ENCODE assay signal across 9 cellular contexts in genomic region chr12:101570022-101570421, GRCh38. TPM values are rescaled to one million over a fixed set of nuclear protein-coding genes. Genes with fewer than 3 reads are reported as not detected.
DNase-seq lines count a peak whose midpoint lies in the region; ATAC-seq, FAIRE-seq and TF ChIP-seq lines count a peak whose summit lies in the region.
"Had no signal": no experiment of that assay in that cellular context is flagged by ENCODE, and none has a peak within 500 bp of the region (broad histone marks: within the 10 kb centered on the region; RNA-seq: fewer than 3 reads in every experiment).

No MANE protein-coding gene starts in this region.

- H3K27ac ChIP-seq in C4-2B (no peak overlapping the region), kidney (ENCODE audit: low read depth in 2 of 2, low read length in 2 of 2) (no peak overlapping the region)
- H3K27ac ChIP-seq: epithelial cell of prostate had no signal

- TF ChIP-seq CTCF in C4-2B (conservative IDR thresholded peaks at IDR 0.05): peak; percentile 56
- peak; percentile 26 for TF ChIP-seq CTCF in kidney (IDR thresholded peaks at IDR 0.05; ENCODE audit: borderline replicate concordance, extremely low read depth, insufficient read depth)

- DNase-seq in Kasumi-1 (lab: John Stamatoyannopoulos, UW) (peak; percentile 45 to 61), adipocyte (ENCODE audit: low read depth) (peak; percentile 68), kidney (no peak)
- no peak for DNase-seq in NK-92 treated with Interleukin-12 subunit alpha and Interleukin-12 subunit beta, amount 100 ng/mL, for 24 hours (lab: John Stamatoyannopoulos, UW)

- no peak for ATAC-seq in HG02885 (IDR thresholded peaks at IDR 0.05; ENCODE audit: poor library complexity, unreplicated experiment)
- ATAC-seq in HG03097 (IDR thresholded peaks at IDR 0.05; ENCODE audit: low FRiP score, unreplicated experiment): no peak
- ATAC-seq in HG02981 (IDR thresholded peaks at IDR 0.05; ENCODE audit: unreplicated experiment): no peak

- FAIRE-seq in kidney (lab: Jason Lieb, UNC): peak; percentile 32

- H3K36me3 ChIP-seq in adipocyte (ENCODE audit: control insufficient read depth, insufficient read depth, low read length, severe bottlenecking) (no peaks in the 10 kb centered on the region), kidney (ENCODE audit: control insufficient read depth in 1 of 2, insufficient read depth in 2 of 2, low read length in 2 of 2) (no peaks in the 10 kb centered on the region)

- intact Hi-C loops in kidney (cut with DNase I): no loop called here

- H3K27me3 ChIP-seq in adipocyte (replicated peaks; ENCODE audit: control insufficient read depth, insufficient read depth, low read length): peaks cover 19% of the 10 kb centered on the region

- H3K9ac ChIP-seq in adipocyte (ENCODE audit: low read length) (no peak overlapping the region), kidney (ENCODE audit: low read length in 2 of 2) (no peak overlapping the region)

- H3K9me3 ChIP-seq in adipocyte (ENCODE audit: control insufficient read depth, low read length) (peaks cover 3% of the 10 kb centered on the region), kidney (ENCODE audit: control insufficient read depth in 1 of 2, low read length in 2 of 2) (no peaks in the 10 kb centered on the region)

- no peak overlapping the region for H3K4me3 ChIP-seq in adipocyte (ENCODE audit: low read length)
- H3K4me3 ChIP-seq in kidney (ENCODE audit: low read length in 2 of 2): no peak overlapping the region

- H3K4me1 ChIP-seq in adipocyte (ENCODE audit: control insufficient read depth, insufficient read depth, low read length): no peaks in the 10 kb centered on the region
- no peaks in the 10 kb centered on the region for H3K4me1 ChIP-seq in kidney (ENCODE audit: control insufficient read depth in 1 of 2, insufficient read depth in 1 of 2, low read depth in 1 of 2, low read length in 2 of 2)

RNA-seq across cellular contexts. Expression of gene MYBPC1, which starts 24.7 kb away (rescaled TPM):
- not detected for total RNA-seq in kidney
- polyA plus RNA-seq in kidney (ENCODE audit: insufficient read depth, low read depth, low replicate concordance): not detected

Comparison
In these comparisons a context has a peak if more than half of its experiments do, and no peak if none do; other contexts are left out.
1. DNase-seq: peak in Kasumi-1 (2 of 2) and adipocyte (single experiment); none in kidney (single experiment) and NK-92 treated with Interleukin-12 subunit alpha and Interleukin-12 subunit beta, amount 100 ng/mL, for 24 hours (single experiment).